In genomic region chr5:160188151-160188967, GRCh38 we compare ENCODE assay signal across 8 cellular contexts. TPM values are rescaled to one million over a fixed set of nuclear protein-coding genes. Genes with fewer than 3 reads are reported as not detected.
DNase-seq lines count a peak whose midpoint lies in the region; ATAC-seq and TF ChIP-seq lines count a peak whose summit lies in the region.

No MANE protein-coding gene starts in this region.

- H4K8ac ChIP-seq in neuronal stem cell (ENCODE audit: low read depth, low read length): no peak overlapping the region

- H3K79me1 ChIP-seq in neuronal stem cell (ENCODE audit: low read depth, low read length): no peaks in the 10 kb centered on the region

- peak overlapping the region; percentile 55 for H3K4me3 ChIP-seq in fibroblast of villous mesenchyme (ENCODE audit: low read depth, low read length)
- H3K4me3 ChIP-seq in neuronal stem cell (ENCODE audit: low read length in 2 of 2): no peak overlapping the region

- H3K27me3 ChIP-seq in neuronal stem cell (ENCODE audit: control insufficient read depth in 3 of 3, insufficient read depth in 3 of 3, low read depth in 1 of 3, low read length in 3 of 3): no peaks in the 10 kb centered on the region

- peak overlapping the region; percentile 28 for H2BK120ac ChIP-seq in neuronal stem cell (ENCODE audit: low read depth, low read length)

- no peak overlapping the region for H3K27ac Mint-ChIP-seq in activated naive CD4-positive, alpha-beta T cell treated with anti-CD3 and anti-CD28 coated beads, Interleukin-2, amount 10 ng/mL, durations not matched to agents 7 days and 5 days
- H3K27ac Mint-ChIP-seq in T-helper 17 cell: no peak overlapping the region

- H4K91ac ChIP-seq in neuronal stem cell (ENCODE audit: low read depth, low read length, poor library complexity): no peak overlapping the region

- ATAC-seq in T-helper 17 cell (no peak), GM18870 (IDR thresholded peaks at IDR 0.05; ENCODE audit: unreplicated experiment) (no peak), GM21825 (IDR thresholded peaks at IDR 0.05; ENCODE audit: unreplicated experiment) (no peak)

- peak overlapping the region; percentile 46 for H3K27ac ChIP-seq in neuronal stem cell (replicated peaks; ENCODE audit: low read length)

- H3K9me3 ChIP-seq in T-helper 17 cell (ENCODE audit: control insufficient read depth, low read length, poor library complexity, severe bottlenecking) (no peaks in the 10 kb centered on the region), neuronal stem cell (replicated peaks in 1 of 2; ENCODE audit: control insufficient read depth in 2 of 2, insufficient read depth in 1 of 2, low read depth in 1 of 2, low read length in 2 of 2) (peaks cover 2 to 7% of the 10 kb centered on the region in 2 donors)

- H3K9ac ChIP-seq in neuronal stem cell (ENCODE audit: low read depth, low read length, poor library complexity): no peak overlapping the region

- no peak overlapping the region for H3K23ac ChIP-seq in neuronal stem cell (ENCODE audit: low read depth, low read length, poor library complexity)

- DNase-seq in activated naive CD4-positive, alpha-beta T cell treated with anti-CD3 and anti-CD28 coated beads, Interleukin-2, amount 10 ng/mL, durations not matched to agents 7 days and 5 days: peak; percentile 24
- DNase-seq in activated naive CD4-positive, alpha-beta T cell (lab: John Stamatoyannopoulos, UW): no peak
- DNase-seq in T-helper 17 cell (no peak), fibroblast of villous mesenchyme (ENCODE audit: low read depth) (peak; percentile 88), neuronal stem cell (ENCODE audit: low spot score) (no peak)
- DNase-seq in effector CD8-positive, alpha-beta T cell (lab: John Stamatoyannopoulos, UW): no peak

- peak; percentile 13 for TF ChIP-seq CTCF in fibroblast of villous mesenchyme (IDR thresholded peaks at IDR 0.05; ENCODE audit: insufficient read depth, low read depth, low read length)

- H3K4ac ChIP-seq in neuronal stem cell (ENCODE audit: low read length): no peak overlapping the region

- no peak overlapping the region for H2BK5ac ChIP-seq in neuronal stem cell (ENCODE audit: low read length)

- CTCF ChIA-PET in activated naive CD4-positive, alpha-beta T cell treated with anti-CD3 and anti-CD28 coated beads, Interleukin-2, amount 10 ng/mL, durations not matched to agents 7 days and 5 days (lab: Charles Lee): interaction anchor here (2.4 kb wide), 1 partner anchor 10 kb away, joined by 14 read pairs; no protein-coding TSS in a partner anchor

- H2AK5ac ChIP-seq in neuronal stem cell (ENCODE audit: low read depth, low read length): no peak overlapping the region

- peaks cover 43% of the 10 kb centered on the region for H3K27me3 Mint-ChIP-seq in activated naive CD4-positive, alpha-beta T cell treated with anti-CD3 and anti-CD28 coated beads, Interleukin-2, amount 10 ng/mL, durations not matched to agents 7 days and 5 days
- H3K27me3 Mint-ChIP-seq in T-helper 17 cell: peaks cover 38% of the 10 kb centered on the region

- WGBS in neuronal stem cell (ENCODE audit: extremely low coverage in 2 of 2, insufficient read length in 2 of 2, insufficient replicate concordance in 1 of 2), 2 donors: no CpG with 5 or more reads among the region's 40 CpGs

- H3K36me3 Mint-ChIP-seq in activated naive CD4-positive, alpha-beta T cell treated with anti-CD3 and anti-CD28 coated beads, Interleukin-2, amount 10 ng/mL, durations not matched to agents 7 days and 5 days: no peaks in the 10 kb centered on the region
- peaks cover 4% of the 10 kb centered on the region for H3K36me3 Mint-ChIP-seq in T-helper 17 cell (ENCODE audit: low read depth)

- no peak overlapping the region for H2BK15ac ChIP-seq in neuronal stem cell (ENCODE audit: low read length)

- no peak overlapping the region for H2BK12ac ChIP-seq in neuronal stem cell (ENCODE audit: low read length)

- peaks cover 10% of the 10 kb centered on the region for H3K4me1 Mint-ChIP-seq in activated naive CD4-positive, alpha-beta T cell treated with anti-CD3 and anti-CD28 coated beads, Interleukin-2, amount 10 ng/mL, durations not matched to agents 7 days and 5 days
- H3K4me1 Mint-ChIP-seq in T-helper 17 cell: peaks cover 5% of the 10 kb centered on the region

- no peaks in the 10 kb centered on the region for H3K36me3 ChIP-seq in neuronal stem cell (replicated peaks in 1 of 2; ENCODE audit: control insufficient read depth in 2 of 2, insufficient read depth in 2 of 2, low read length in 2 of 2)

- H3K9me3 Mint-ChIP-seq in activated naive CD4-positive, alpha-beta T cell treated with anti-CD3 and anti-CD28 coated beads, Interleukin-2, amount 10 ng/mL, durations not matched to agents 7 days and 5 days: peaks cover 4% of the 10 kb centered on the region

- H3K4me3 Mint-ChIP-seq in activated naive CD4-positive, alpha-beta T cell treated with anti-CD3 and anti-CD28 coated beads, Interleukin-2, amount 10 ng/mL, durations not matched to agents 7 days and 5 days: peak overlapping the region; percentile 46
- H3K4me3 Mint-ChIP-seq in T-helper 17 cell: peak overlapping the region; percentile 69

- peak overlapping the region; percentile 85 for H3K18ac ChIP-seq in neuronal stem cell (ENCODE audit: low read length)

- H3K4me2 ChIP-seq in neuronal stem cell (ENCODE audit: insufficient read depth, low read length, poor library complexity, severe bottlenecking): peak overlapping the region; percentile 56

- no peak overlapping the region for H3K14ac ChIP-seq in neuronal stem cell (ENCODE audit: low read length)

- peak overlapping the region; percentile 72 for H2AFZ ChIP-seq in neuronal stem cell (ENCODE audit: low read length)

- H3K4me1 ChIP-seq in neuronal stem cell (ENCODE audit: control insufficient read depth in 2 of 2, insufficient read depth in 1 of 2, low read depth in 1 of 2, low read length in 2 of 2): peaks cover 0 to 6% of the 10 kb centered on the region in 2 donors

RNA-seq across cellular contexts. Expression of gene FABP6, which starts 40.9 kb away (rescaled TPM):
- not detected for total RNA-seq in T-helper 17 cell
- not detected in 2 replicates for total RNA-seq in fibroblast of villous mesenchyme
- 2.6 TPM for polyA plus RNA-seq in neuronal stem cell (2013, experiment 1 of 2)
- 2.3 TPM for polyA plus RNA-seq in neuronal stem cell (2013, experiment 2 of 2)

Comparison
In these comparisons a context has a peak if more than half of its experiments do, and no peak if none do; other contexts are left out.
1. DNase-seq: peak in activated naive CD4-positive, alpha-beta T cell treated with anti-CD3 and anti-CD28 coated beads, Interleukin-2, amount 10 ng/mL, durations not matched to agents 7 days and 5 days (single experiment) and fibroblast of villous mesenchyme (single experiment); none in activated naive CD4-positive, alpha-beta T cell (0 of 4), T-helper 17 cell (0 of 3), neuronal stem cell (single experiment) and effector CD8-positive, alpha-beta T cell (single experiment).